In genomic region chr3:43621974-43622739, GRCh38 we compare ENCODE assay signal across 1 cellular context.
TF ChIP-seq lines count a peak whose summit lies in the region.

ANO10 (minus strand) TSS chr3:43622011; CDS start chr3:43605852, 16,159 bp downstream.

TF ChIP-seq in HepG2, 621 proteins besides CTCF, POLR2A, EP300 and RAD21 (continued from another document):
- no peak for TF ChIP-seq ZNF784 (CRISPR knock-in tag; IDR thresholded peaks at IDR 0.05; ENCODE audit: borderline replicate concordance)
- no peak for TF ChIP-seq FOXM1 (CRISPR knock-in tag; IDR thresholded peaks at IDR 0.05)
- TF ChIP-seq GABPB1 (CRISPR knock-in tag; IDR thresholded peaks at IDR 0.05) = peak; percentile 60; the same call in 1 of the 2 replicates
- TF ChIP-seq ZNF331 (CRISPR knock-in tag; IDR thresholded peaks at IDR 0.05) = 0 out of 2 replicates have a peak, but pooled peaks have one; percentile 48
- no peak for TF ChIP-seq TIGD3 (CRISPR knock-in tag; IDR thresholded peaks at IDR 0.05; ENCODE audit: borderline replicate concordance)
- peak; percentile 61; the same call in 1 of the 2 replicates for TF ChIP-seq TAF1 (CRISPR knock-in tag; IDR thresholded peaks at IDR 0.05)
- 0 out of 2 replicates have a peak, but pooled peaks have one; percentile 21 for TF ChIP-seq GATAD2A (CRISPR knock-in tag; IDR thresholded peaks at IDR 0.05)
- TF ChIP-seq PHF21A (CRISPR knock-in tag; IDR thresholded peaks at IDR 0.05) = 0 out of 2 replicates have a peak, but pooled peaks have one; percentile 55
- peak; percentile 62 for TF ChIP-seq POLR2AphosphoS5 (IDR thresholded peaks at IDR 0.05; ENCODE audit: low read depth, low read length)
- TF ChIP-seq MTF2 (CRISPR knock-in tag; IDR thresholded peaks at IDR 0.05; ENCODE audit: borderline replicate concordance) = 0 out of 2 replicates have a peak, but pooled peaks have one; percentile 12
- no peak for TF ChIP-seq SOX6 (IDR thresholded peaks at IDR 0.05)
- peak; percentile 28; the same call in 1 of the 2 replicates for TF ChIP-seq SOX6 (CRISPR knock-in tag; IDR thresholded peaks at IDR 0.05)
- TF ChIP-seq SRSF1 (optimal IDR thresholded peaks at IDR 0.05; ENCODE audit: low read depth, low read length) = no peak
- TF ChIP-seq ZNF362 (CRISPR knock-in tag; IDR thresholded peaks at IDR 0.05; ENCODE audit: borderline replicate concordance) = peak; percentile 79; the same call in 1 of the 2 replicates
- 0 out of 2 replicates have a peak, but pooled peaks have one; percentile 47 for TF ChIP-seq ERF (CRISPR knock-in tag; IDR thresholded peaks at IDR 0.05)
- TF ChIP-seq PRDM10 (CRISPR knock-in tag; IDR thresholded peaks at IDR 0.05; ENCODE audit: low read depth) = peak; percentile 48; the same call in 1 of the 2 replicates
- TF ChIP-seq NONO (IDR thresholded peaks at IDR 0.05) = no peak
- TF ChIP-seq NONO (CRISPR knock-in tag; conservative IDR thresholded peaks at IDR 0.05) = 0 out of 2 replicates have a peak, but pooled peaks have one; percentile 53
- TF ChIP-seq SMARCE1 (IDR thresholded peaks at IDR 0.05; ENCODE audit: borderline replicate concordance) = no peak
- TF ChIP-seq POLR2G (IDR thresholded peaks at IDR 0.05; ENCODE audit: low read depth, low read length) = peak; percentile 74
- no peak for TF ChIP-seq ZNF607 (CRISPR knock-in tag; IDR thresholded peaks at IDR 0.05; ENCODE audit: borderline replicate concordance)
- TF ChIP-seq SP5 (CRISPR knock-in tag; IDR thresholded peaks at IDR 0.05; ENCODE audit: borderline replicate concordance, low read depth) = peak; percentile 59
- TF ChIP-seq CCDC6 (CRISPR knock-in tag; IDR thresholded peaks at IDR 0.05) = no peak
- TF ChIP-seq XRCC5 (optimal IDR thresholded peaks at IDR 0.05; ENCODE audit: low read length) = peak; percentile 18
- no peak; the same call in 1 of the 2 replicates for TF ChIP-seq ARID4A (CRISPR knock-in tag; IDR thresholded peaks at IDR 0.05; ENCODE audit: borderline replicate concordance)
- 0 out of 2 replicates have a peak, but pooled peaks have one; percentile 48 for TF ChIP-seq IKZF5 (CRISPR knock-in tag; IDR thresholded peaks at IDR 0.05)
- TF ChIP-seq ZNF792 (CRISPR knock-in tag; IDR thresholded peaks at IDR 0.05) = peak; percentile 48; the same call in 1 of the 2 replicates
- TF ChIP-seq ZNF335 (CRISPR knock-in tag; IDR thresholded peaks at IDR 0.05) = 0 out of 2 replicates have a peak, but pooled peaks have one; percentile 35
- TF ChIP-seq SIN3A (IDR thresholded peaks at IDR 0.05; ENCODE audit: borderline replicate concordance, low read depth, low read length) = peak; percentile 85; the same call in 1 of the 2 replicates
- TF ChIP-seq REPIN1 (CRISPR knock-in tag; IDR thresholded peaks at IDR 0.05; ENCODE audit: borderline replicate concordance, low read depth) = peak; percentile 48; the same call in 1 of the 2 replicates
- no peak for TF ChIP-seq RFXAP (CRISPR knock-in tag; IDR thresholded peaks at IDR 0.05; ENCODE audit: borderline replicate concordance)
- TF ChIP-seq ZFX (CRISPR knock-in tag; IDR thresholded peaks at IDR 0.05; ENCODE audit: low read depth) = peak; percentile 91
- TF ChIP-seq HOXA3 (CRISPR knock-in tag; IDR thresholded peaks at IDR 0.05) = peak; percentile 49; the same call in 1 of the 2 replicates
- TF ChIP-seq NR1H2 (CRISPR knock-in tag; IDR thresholded peaks at IDR 0.05; ENCODE audit: borderline replicate concordance, low read depth) = no peak
